ENCODE assay signal across 9 cellular contexts in the genomic region with DNA sequence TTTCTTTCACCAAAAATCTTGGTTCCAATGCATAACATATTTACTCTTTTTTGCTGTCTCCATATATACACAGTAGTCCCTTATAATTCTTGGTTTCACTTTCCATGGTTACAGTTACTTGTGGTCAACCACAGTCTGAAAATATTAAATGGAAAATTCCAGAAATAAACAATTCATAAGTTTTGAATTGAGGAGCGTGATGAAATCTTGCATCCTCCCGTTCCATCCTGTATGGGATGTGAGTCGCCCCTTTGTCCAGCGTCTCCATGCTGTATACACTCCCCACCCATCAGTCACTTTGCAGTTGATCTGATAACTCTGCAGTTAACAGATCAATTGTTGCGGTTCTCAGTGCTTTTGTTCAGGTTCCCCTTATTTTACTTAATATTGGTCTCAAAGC. TPM values are rescaled to one million over a fixed set of nuclear protein-coding genes. Genes with fewer than 3 reads are reported as not detected.
A peak's percentile ranks its signal among the peaks of the same experiment; 100 is the strongest.
DNase-seq lines count a peak whose midpoint lies in the region; ATAC-seq, FAIRE-seq and TF ChIP-seq lines count a peak whose summit lies in the region.
"Had no signal": no experiment of that assay in that cellular context is flagged by ENCODE, and none has a peak within 500 bp of the region (broad histone marks: within the 10 kb centered on the region; RNA-seq: fewer than 3 reads in every experiment).

No MANE protein-coding gene starts in this region.

- H3K9me3 ChIP-seq in Panc1 (ENCODE audit: control insufficient read depth, insufficient read depth, low read depth, low read length): no peaks in the 10 kb centered on the region
- H3K9me3 ChIP-seq: colonic mucosa had no signal

- BruUV-seq in Panc1 (replicated peaks; lab: Mats Ljungman, UMichigan): no TSS peak

- peak; percentile 82 for ATAC-seq in Panc1
- peak; percentile 61 for ATAC-seq in stimulated activated naive CD8-positive, alpha-beta T cell treated with anti-CD3 and anti-CD28 coated beads, Interleukin-15, Interleukin-2, amounts not matched to agents 100 U/mL and 50 U/mL, for 24 hours
- no peak for ATAC-seq in HG03565 (IDR thresholded peaks at IDR 0.05; ENCODE audit: unreplicated experiment)

- no peak for TF ChIP-seq CTCF in Panc1 (IDR thresholded peaks at IDR 0.05)
- no peak for TF ChIP-seq CTCF in bronchial epithelial cell (IDR thresholded peaks at IDR 0.05; ENCODE audit: insufficient read depth, low read length, severe bottlenecking)

- peak; percentile 18 for DNase-seq in activated naive CD4-positive, alpha-beta T cell treated with anti-CD3 and anti-CD28 coated beads for 36 hours
- DNase-seq in activated naive CD4-positive, alpha-beta T cell treated with Interleukin-2 at 50 U/mL for 16 hours: no peak
- DNase-seq in Panc1 (ENCODE audit: low read depth, low spot score) (no peak), bronchial epithelial cell (ENCODE audit: low read depth) (peak; percentile 85), medulla oblongata (ENCODE audit: extremely low spot score) (no peak), DMS114 treated with DMSO at 0.1 percent for 48 hours (lab: John Stamatoyannopoulos, UW; ENCODE audit: unreplicated experiment) (no peak)
- no peak for DNase-seq in stimulated activated naive CD8-positive, alpha-beta T cell treated with anti-CD3 and anti-CD28 coated beads, Interleukin-15, Interleukin-2, amounts not matched to agents 100 U/mL and 50 U/mL, for 24 hours
- DNase-seq: colonic mucosa had no signal

- no peak for FAIRE-seq in bronchial epithelial cell (lab: Jason Lieb, UNC)

- intact Hi-C loops in activated naive CD4-positive, alpha-beta T cell treated with anti-CD3 and anti-CD28 coated beads for 36 hours (cut with micrococcal nuclease): no loop called here
- intact Hi-C loops in Panc1 (cut with micrococcal nuclease; ENCODE audit: unreplicated experiment): no loop called here

- H3K4me1 ChIP-seq in Panc1 (ENCODE audit: control insufficient read depth, insufficient read depth, low read length): peaks cover 31% of the 10 kb centered on the region
- H3K4me1 ChIP-seq: colonic mucosa had no signal

- H3K27me3 ChIP-seq in Panc1 (ENCODE audit: control insufficient read depth, insufficient read depth, low read length) (no peaks in the 10 kb centered on the region), bronchial epithelial cell (ENCODE audit: control insufficient read depth, insufficient read depth, low read length) (no peaks in the 10 kb centered on the region)
- H3K27me3 ChIP-seq: colonic mucosa had no signal

- H3K27ac ChIP-seq in Panc1 (ENCODE audit: low read length): peak overlapping the region; percentile 90
- H3K27ac ChIP-seq: colonic mucosa had no signal

- H3K27me3 Mint-ChIP-seq in activated naive CD4-positive, alpha-beta T cell treated with anti-CD3 and anti-CD28 coated beads for 36 hours (ENCODE audit: low read depth): no peaks in the 10 kb centered on the region

- POLR2A ChIA-PET in Panc1 (lab: Charles Lee): interaction anchor here (0.7 kb wide), 1 partner anchor 11 kb away, joined by 7 read pairs; no protein-coding TSS in a partner anchor

- no peak overlapping the region for H3K27ac Mint-ChIP-seq in activated naive CD4-positive, alpha-beta T cell treated with anti-CD3 and anti-CD28 coated beads for 36 hours

- CTCF ChIA-PET in activated naive CD4-positive, alpha-beta T cell treated with anti-CD3 and anti-CD28 coated beads for 36 hours (lab: Charles Lee): interaction anchor here (0.6 to 1.1 kb wide), 3 partner anchors 11 to 116 kb away, joined by 3 to 4 read pairs (median 3); no protein-coding TSS in a partner anchor
- CTCF ChIA-PET in Panc1 (lab: Charles Lee): interaction anchor here (0.7 to 1.3 kb wide), 3 partner anchors 11 to 67 kb away, joined by 4 to 6 read pairs (median 5); a partner anchor contains a TSS

- H3K4me3 ChIP-seq in Panc1 (ENCODE audit: low read depth in 2 of 2, low read length in 2 of 2) (peak overlapping the region; percentile 34 to 58), bronchial epithelial cell (ENCODE audit: low read depth, low read length) (no peak overlapping the region)
- H3K4me3 ChIP-seq: colonic mucosa had no signal

- H3K36me3 ChIP-seq in Panc1 (ENCODE audit: control insufficient read depth, insufficient read depth, low read length): no peaks in the 10 kb centered on the region
- no peaks in the 10 kb centered on the region for H3K36me3 ChIP-seq in bronchial epithelial cell (ENCODE audit: control insufficient read depth, insufficient read depth, low read length)
- H3K36me3 ChIP-seq: colonic mucosa had no signal

- peak overlapping the region; percentile 37 for H3K4me3 Mint-ChIP-seq in activated naive CD4-positive, alpha-beta T cell treated with anti-CD3 and anti-CD28 coated beads for 36 hours

- H3K9me3 Mint-ChIP-seq in activated naive CD4-positive, alpha-beta T cell treated with anti-CD3 and anti-CD28 coated beads for 36 hours: no peaks in the 10 kb centered on the region

- H3K36me3 Mint-ChIP-seq in activated naive CD4-positive, alpha-beta T cell treated with anti-CD3 and anti-CD28 coated beads for 36 hours (ENCODE audit: low read depth): no peaks in the 10 kb centered on the region

- H3K4me1 Mint-ChIP-seq in activated naive CD4-positive, alpha-beta T cell treated with anti-CD3 and anti-CD28 coated beads for 36 hours (ENCODE audit: low read depth): peaks cover 10% of the 10 kb centered on the region

- in situ Hi-C loops in Panc1 (cut with HindIII; ENCODE audit: low pct_unique_long_range_greater_than_20kb, low sequenced_read_pairs): no loop called here

RNA-seq across cellular contexts. Expression of a gene that starts 11.5 kb away (rescaled TPM):
- 10 to 100 TPM; 30.0 to 32.8 TPM for total RNA-seq in activated naive CD4-positive, alpha-beta T cell treated with anti-CD3 and anti-CD28 coated beads for 36 hours
- total RNA-seq in Panc1 (2021; ENCODE audit: unreplicated experiment) (86.6 TPM), bronchial epithelial cell (34.8 and 46.9 TPM in 2 replicates)
- 51.7 TPM for polyA plus RNA-seq in Panc1 (2012; ENCODE audit: insufficient read length)

RNA-seq across cellular contexts. Expression of a gene that starts 20.3 kb away (rescaled TPM):
- total RNA-seq in activated naive CD4-positive, alpha-beta T cell treated with anti-CD3 and anti-CD28 coated beads for 36 hours: 10 to 100 TPM; 51.1 to 53.9 TPM
- total RNA-seq in Panc1 (2021; ENCODE audit: unreplicated experiment) (124 TPM), bronchial epithelial cell (241 and 381 TPM in 2 replicates)
- polyA plus RNA-seq in Panc1 (2012; ENCODE audit: insufficient read length): 173 TPM

RNA-seq across cellular contexts. Expression of a gene that starts 48.1 kb away (rescaled TPM):
- 100 to 1,000 TPM; 154 to 155 TPM for total RNA-seq in activated naive CD4-positive, alpha-beta T cell treated with anti-CD3 and anti-CD28 coated beads for 36 hours
- total RNA-seq in Panc1 (2021; ENCODE audit: unreplicated experiment) (162 TPM), bronchial epithelial cell (20.8 and 22.7 TPM in 2 replicates)
- 179 TPM for polyA plus RNA-seq in Panc1 (2012; ENCODE audit: insufficient read length)

RNA-seq across cellular contexts. Expression of a gene that starts 48.2 kb away (rescaled TPM):
- 10 to 100 TPM; 42.1 to 43.1 TPM for total RNA-seq in activated naive CD4-positive, alpha-beta T cell treated with anti-CD3 and anti-CD28 coated beads for 36 hours
- total RNA-seq in Panc1 (2021; ENCODE audit: unreplicated experiment) (76.2 TPM), bronchial epithelial cell (29.3 and 36.1 TPM in 2 replicates)
- 101 TPM for polyA plus RNA-seq in Panc1 (2012; ENCODE audit: insufficient read length)

Comparison
In these comparisons a context has a peak if more than half of its experiments do, and no peak if none do; other contexts are left out.
1. DNase-seq: peak in activated naive CD4-positive, alpha-beta T cell treated with anti-CD3 and anti-CD28 coated beads for 36 hours (single experiment) and bronchial epithelial cell (single experiment); none in activated naive CD4-positive, alpha-beta T cell treated with Interleukin-2 at 50 U/mL for 16 hours (single experiment), Panc1 (single experiment), stimulated activated naive CD8-positive, alpha-beta T cell treated with anti-CD3 and anti-CD28 coated beads, Interleukin-15, Interleukin-2, amounts not matched to agents 100 U/mL and 50 U/mL, for 24 hours (single experiment), medulla oblongata (single experiment) and DMS114 treated with DMSO at 0.1 percent for 48 hours (single experiment).